In the genomic region with DNA sequence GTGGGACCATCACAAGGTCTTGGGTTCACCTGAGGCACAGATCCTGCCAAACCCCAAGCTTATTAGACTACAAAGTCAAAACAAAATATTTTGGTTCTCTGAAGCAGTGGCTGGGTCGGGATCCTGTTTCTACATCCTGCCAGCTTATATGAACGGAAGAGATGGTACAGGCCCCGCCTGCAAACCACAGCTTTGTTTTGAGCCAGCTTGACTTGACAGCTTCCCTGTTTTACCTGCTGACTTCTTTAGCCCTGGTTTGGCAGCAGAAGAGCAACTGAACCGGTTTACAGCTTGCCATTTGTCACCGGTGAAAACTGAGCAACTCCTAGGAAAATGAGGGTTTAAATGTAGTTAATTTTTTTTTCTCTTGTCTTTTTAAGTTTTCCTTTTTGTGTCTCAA, we compare ENCODE assay signal across 10 cellular contexts. TPM values are rescaled to one million over a fixed set of nuclear protein-coding genes. Genes with fewer than 3 reads are reported as not detected.
DNase-seq lines count a peak whose midpoint lies in the region; TF ChIP-seq lines count a peak whose summit lies in the region.
"Had no signal": no experiment of that assay in that cellular context is flagged by ENCODE, and none has a peak within 500 bp of the region (broad histone marks: within the 10 kb centered on the region; RNA-seq: fewer than 3 reads in every experiment).

No MANE protein-coding gene starts in this region.

- peak overlapping the region; percentile 35 for H3K4me3 Mint-ChIP-seq in MCF 10A (ENCODE audit: unreplicated experiment)

- no peak overlapping the region for H3K23ac ChIP-seq in mesenchymal stem cell (ENCODE audit: low read length in 2 of 2)

- peak overlapping the region; percentile 34 for H3K4me2 ChIP-seq in mesenchymal stem cell (ENCODE audit: low read length, poor library complexity, severe bottlenecking)

- H2BK120ac ChIP-seq in mesenchymal stem cell (ENCODE audit: low read depth, low read length) = no peak overlapping the region

- no peak overlapping the region for H4K91ac ChIP-seq in mesenchymal stem cell (ENCODE audit: low read length)

- H3K36me3 Mint-ChIP-seq in MCF 10A (ENCODE audit: insufficient read depth, unreplicated experiment) = peaks cover 16% of the 10 kb centered on the region

- intact Hi-C loops in MCF 10A (cut with micrococcal nuclease) = no loop called here

- DNase-seq in activated gamma-delta T cell treated with Interleukin-2 at 50 U/mL for 16 hours (peak; percentile 78), activated gamma-delta T cell (lab: John Stamatoyannopoulos, UW) (no peak), Kasumi-1 (lab: John Stamatoyannopoulos, UW) (peak; percentile 89 to 91), T-helper 9 cell (peak; percentile 64), MCF 10A (ENCODE audit: unreplicated experiment) (peak; percentile 62), mesenchymal stem cell (peak; percentile 42), kidney glomerular epithelial cell (lab: John Stamatoyannopoulos, UW) (no peak)

- peak overlapping the region in 1 of 2 experiments; percentile 43 for H3K18ac ChIP-seq in mesenchymal stem cell (ENCODE audit: low read depth in 1 of 2, low read length in 2 of 2)

- peaks cover 24% of the 10 kb centered on the region for H3K79me1 ChIP-seq in mesenchymal stem cell (replicated peaks; ENCODE audit: low read length, poor library complexity, severe bottlenecking)

- no peaks in the 10 kb centered on the region for H3K9me3 Mint-ChIP-seq in MCF 10A (ENCODE audit: unreplicated experiment)

- TF ChIP-seq CTCF in MCF 10A (IDR thresholded peaks at IDR 0.05; ENCODE audit: unreplicated experiment) = no peak

- H4K8ac ChIP-seq in mesenchymal stem cell (ENCODE audit: low read length) = peak overlapping the region; percentile 27

- no peak overlapping the region for H3K4me3 ChIP-seq in mesenchymal stem cell (ENCODE audit: insufficient read depth in 1 of 2, low read depth in 1 of 2, low read length in 2 of 2)
- peak overlapping the region; percentile 44 for H3K4me3 ChIP-seq in thymus (ENCODE audit: low read length)

- H3K9me3 ChIP-seq in mesenchymal stem cell (ENCODE audit: control insufficient read depth, low read length) (no peaks in the 10 kb centered on the region), thymus (ENCODE audit: control insufficient read depth) (no peaks in the 10 kb centered on the region)

- peaks cover 44% of the 10 kb centered on the region for H3K4me1 Mint-ChIP-seq in MCF 10A (ENCODE audit: insufficient read depth, unreplicated experiment)

- no peak overlapping the region for H3K9ac ChIP-seq in mesenchymal stem cell (ENCODE audit: low read length)

- no peaks in the 10 kb centered on the region for H3K27me3 Mint-ChIP-seq in MCF 10A (ENCODE audit: insufficient read depth, unreplicated experiment)

- POLR2A ChIA-PET in MCF 10A (lab: Yijun Ruan, JAX) = interaction anchor here (0.5 to 2.0 kb wide), 19 partner anchors 10 to 855 kb away, joined by 3 to 22 read pairs (median 4); partner anchors contain the start of genes BANF1, FOSL1, PACS1 and SF3B2

- BruUV-seq in MCF 10A (replicated peaks; lab: Mats Ljungman, UMichigan) = no TSS peak

- no peak overlapping the region for H2AFZ ChIP-seq in mesenchymal stem cell (ENCODE audit: low read depth, low read length)

- H2BK5ac ChIP-seq in mesenchymal stem cell (ENCODE audit: low read depth, low read length, poor library complexity, severe bottlenecking) = no peak overlapping the region

- no peak overlapping the region for H3K4ac ChIP-seq in mesenchymal stem cell (ENCODE audit: low read depth in 1 of 2, low read length in 2 of 2)

- H3K4me1 ChIP-seq in mesenchymal stem cell (ENCODE audit: control insufficient read depth, insufficient read depth, low read depth, low read length) (peaks cover 12% of the 10 kb centered on the region), thymus (ENCODE audit: control insufficient read depth, insufficient read depth, low read length) (peaks cover 16% of the 10 kb centered on the region)

- H2BK15ac ChIP-seq in mesenchymal stem cell (ENCODE audit: low read depth, poor library complexity, severe bottlenecking) = no peak overlapping the region

- H3K36me3 ChIP-seq in mesenchymal stem cell (ENCODE audit: control insufficient read depth in 1 of 2, insufficient read depth in 2 of 2, low read depth in 1 of 2, low read length in 2 of 2) = peaks cover 0 to 10% of the 10 kb centered on the region in 2 experiments
- H3K36me3 ChIP-seq in thymus (ENCODE audit: control insufficient read depth, insufficient read depth) = peaks cover 7% of the 10 kb centered on the region

- CTCF ChIA-PET in MCF 10A (lab: Yijun Ruan, JAX) = interaction anchor here (0.8 to 2.8 kb wide), 4 partner anchors 10 to 141 kb away, joined by 3 to 20 read pairs (median 5); no protein-coding TSS in a partner anchor

- H3K27ac ChIP-seq in mesenchymal stem cell (ENCODE audit: low read length, poor library complexity, severe bottlenecking) (no peak overlapping the region), thymus (ENCODE audit: low read depth) (peak overlapping the region; percentile 97)

- no peak overlapping the region for H2BK12ac ChIP-seq in mesenchymal stem cell (ENCODE audit: low read length in 2 of 2)

- WGBS in mesenchymal stem cell = 47% methylated on average over 4 of the region's 5 CpGs
- WGBS in thymus = under 1% methylated on average over 5 of the region's 5 CpGs

- H3K27ac Mint-ChIP-seq in MCF 10A (ENCODE audit: low read depth, unreplicated experiment) = peak overlapping the region; percentile 87

- H3K14ac ChIP-seq in mesenchymal stem cell (ENCODE audit: low read length in 2 of 2) = no peak overlapping the region

- no peak overlapping the region for H2AK5ac ChIP-seq in mesenchymal stem cell (ENCODE audit: low read length, severe bottlenecking)

- H3K27me3 ChIP-seq in mesenchymal stem cell (ENCODE audit: control insufficient read depth in 1 of 2, insufficient read depth in 1 of 2, low read length in 2 of 2) (no peaks in the 10 kb centered on the region), thymus (ENCODE audit: control insufficient read depth, insufficient read depth) (no peaks in the 10 kb centered on the region)

RNA-seq across cellular contexts. Expression of gene PACS1, which starts 11.4 kb away (rescaled TPM):
- 32.2 and 33.5 TPM in 2 replicates for total RNA-seq in MCF 10A (2022)
- polyA plus RNA-seq in mesenchymal stem cell (2013, experiment 1 of 2) = 52.9 TPM
- 52.3 TPM for polyA plus RNA-seq in mesenchymal stem cell (2013, experiment 2 of 2)
- polyA plus RNA-seq in thymus = 29.5 TPM

RNA-seq across cellular contexts. Expression of gene SF3B2, which starts 29.3 kb away (rescaled TPM):
- total RNA-seq in MCF 10A (2022) = 241 and 317 TPM in 2 replicates
- 117 TPM for polyA plus RNA-seq in mesenchymal stem cell (2013, experiment 1 of 2)
- polyA plus RNA-seq in mesenchymal stem cell (2013, experiment 2 of 2) = 114 TPM
- polyA plus RNA-seq in thymus = 147 TPM

RNA-seq across cellular contexts. Expression of gene GAL3ST3, which starts 32.5 kb away (rescaled TPM):
- not detected in 2 replicates for total RNA-seq in MCF 10A (2022)
- polyA plus RNA-seq in mesenchymal stem cell (2013, experiment 1 of 2) = 0.03 TPM
- 0.04 TPM for polyA plus RNA-seq in mesenchymal stem cell (2013, experiment 2 of 2)
- 0.25 TPM for polyA plus RNA-seq in thymus
- total RNA-seq: aorta had no signal
- polyA plus RNA-seq: aorta, BJ had no signal

RNA-seq across cellular contexts. Expression of gene CATSPER1, which starts 55.2 kb away (rescaled TPM):
- 0.61 and 0.79 TPM in 2 replicates for total RNA-seq in MCF 10A (2022)
- 1.1 TPM for polyA plus RNA-seq in mesenchymal stem cell (2013, experiment 1 of 2)
- 1.2 TPM for polyA plus RNA-seq in mesenchymal stem cell (2013, experiment 2 of 2)
- polyA plus RNA-seq in thymus = 0.34 TPM

Comparison
In these comparisons a context has a peak if more than half of its experiments do, and no peak if none do; other contexts are left out.
1. DNase-seq: peak in activated gamma-delta T cell treated with Interleukin-2 at 50 U/mL for 16 hours (single experiment), Kasumi-1 (2 of 2), T-helper 9 cell (single experiment), MCF 10A (single experiment) and mesenchymal stem cell (single experiment); none in activated gamma-delta T cell (single experiment) and kidney glomerular epithelial cell (single experiment).